ENCODE assay signal across 17 cellular contexts in genomic region chr9:73805853-73806458, GRCh38.
DNase-seq lines count a peak whose midpoint lies in the region; ATAC-seq, FAIRE-seq and TF ChIP-seq lines count a peak whose summit lies in the region.
"Had no signal": no experiment of that assay in that cellular context is flagged by ENCODE, and none has a peak within 500 bp of the region (broad histone marks: within the 10 kb centered on the region; RNA-seq: fewer than 3 reads in every experiment).

No MANE protein-coding gene starts in this region.

- H3K4me1 Mint-ChIP-seq in effector memory CD8-positive, alpha-beta T cell (ENCODE audit: low read depth in 2 of 2), result no peaks in the 10 kb centered on the region

- H3K79me2 ChIP-seq in DND-41 (ENCODE audit: insufficient read depth, low read length), result no peaks in the 10 kb centered on the region

- DNase-seq in DND-41, result no peak
- no peak for DNase-seq in adipocyte (ENCODE audit: low read depth)
- peak; percentile 22 for DNase-seq in fibroblast of peridontal ligament (ENCODE audit: extremely low read depth)
- no peak for DNase-seq in breast epithelium (ENCODE audit: low spot score in 2 of 2)
- no peak for DNase-seq in NOMO-1 (lab: John Stamatoyannopoulos, UW; ENCODE audit: unreplicated experiment in 2 of 2)
- no peak for DNase-seq in effector memory CD8-positive, alpha-beta T cell
- no peak for DNase-seq in kidney
- DNase-seq: AML-193; C1 segment of cervical spinal cord; Calu3; CD4-positive, alpha-beta T cell; DMS 273 treated with DMSO at 0.1 percent for 48 hours; GOT3; H9; IMR-90 had no signal

- H3K4me2 ChIP-seq in DND-41 (ENCODE audit: insufficient read depth, low read length), result peak overlapping the region; percentile 57
- H3K4me2 ChIP-seq: A549 had no signal

- H3K27ac Mint-ChIP-seq in effector memory CD8-positive, alpha-beta T cell, result no peak overlapping the region
- H3K27ac Mint-ChIP-seq: CD4-positive, alpha-beta T cell; H9 had no signal

- H3K9me3 Mint-ChIP-seq in effector memory CD8-positive, alpha-beta T cell, result peaks cover 6 to 7% of the 10 kb centered on the region in 2 donors
- H3K9me3 Mint-ChIP-seq: H9 had no signal

- no peaks in the 10 kb centered on the region for H3K27me3 Mint-ChIP-seq in effector memory CD8-positive, alpha-beta T cell
- H3K27me3 Mint-ChIP-seq: CD4-positive, alpha-beta T cell had no signal

- no peak for TF ChIP-seq POLR2A in breast epithelium (IDR thresholded peaks at IDR 0.05)

- intact Hi-C loops in breast epithelium (cut with DNase I; ENCODE audit: low total_unique reads), result no loop called here
- intact Hi-C loops in kidney (cut with DNase I), result no loop called here

- 0 out of 4 replicates have a peak overlapping the region, but pooled peaks of 1 of the 2 experiments have one; percentile 12 for H3K4me3 ChIP-seq in DND-41 (ENCODE audit: low read depth in 1 of 2, low read length in 2 of 2)
- peak overlapping the region; percentile 47 for H3K4me3 ChIP-seq in adipocyte (ENCODE audit: low read length)
- no peak overlapping the region for H3K4me3 ChIP-seq in breast epithelium
- H3K4me3 ChIP-seq in kidney (ENCODE audit: low read length in 2 of 2), result no peak overlapping the region
- H3K4me3 ChIP-seq: A549, GM12878 had no signal

- no peaks in the 10 kb centered on the region for H3K36me3 ChIP-seq in DND-41 (ENCODE audit: insufficient read depth, low read length)
- H3K36me3 ChIP-seq in adipocyte (ENCODE audit: control insufficient read depth, insufficient read depth, low read length, severe bottlenecking), result no peaks in the 10 kb centered on the region
- no peaks in the 10 kb centered on the region for H3K36me3 ChIP-seq in breast epithelium
- no peaks in the 10 kb centered on the region for H3K36me3 ChIP-seq in kidney (ENCODE audit: control insufficient read depth in 1 of 2, insufficient read depth in 2 of 2, low read length in 2 of 2)

- no peaks in the 10 kb centered on the region for H3K36me3 Mint-ChIP-seq in effector memory CD8-positive, alpha-beta T cell (ENCODE audit: insufficient read depth)

- H3K4me3 Mint-ChIP-seq in effector memory CD8-positive, alpha-beta T cell, result no peak overlapping the region
- H3K4me3 Mint-ChIP-seq: CD4-positive, alpha-beta T cell; H9 had no signal

- H3K9me3 ChIP-seq in DND-41 (ENCODE audit: insufficient read depth, low read length, severe bottlenecking), result no peaks in the 10 kb centered on the region
- H3K9me3 ChIP-seq in adipocyte (ENCODE audit: control insufficient read depth, low read length), result peaks cover 4% of the 10 kb centered on the region
- H3K9me3 ChIP-seq in breast epithelium, result no peaks in the 10 kb centered on the region
- no peaks in the 10 kb centered on the region for H3K9me3 ChIP-seq in kidney (ENCODE audit: control insufficient read depth in 1 of 2, low read length in 2 of 2)
- H3K9me3 ChIP-seq: A549 had no signal

- H3K9ac ChIP-seq in DND-41 (ENCODE audit: low read depth, low read length) (peak overlapping the region; percentile 25; the same call in 1 of the 2 replicates), adipocyte (ENCODE audit: low read length) (peak overlapping the region; percentile 41), kidney (ENCODE audit: low read length in 2 of 2) (no peak overlapping the region)

- no peak for FAIRE-seq in kidney (lab: Jason Lieb, UNC)
- FAIRE-seq: A549, GM12878 had no signal

- no peak for TF ChIP-seq CTCF in DND-41 (IDR thresholded peaks at IDR 0.05; ENCODE audit: borderline replicate concordance, extremely low read depth, low read length, poor library complexity, severe bottlenecking)
- TF ChIP-seq CTCF in breast epithelium (IDR thresholded peaks at IDR 0.05), result no peak
- TF ChIP-seq CTCF in kidney (IDR thresholded peaks at IDR 0.05; ENCODE audit: borderline replicate concordance, extremely low read depth, insufficient read depth), result no peak

- peak; percentile 68 for ATAC-seq in DND-41 (ENCODE audit: insufficient read depth, low read depth)
- ATAC-seq in effector memory CD8-positive, alpha-beta T cell (replicated peaks), result no peak
- ATAC-seq: A549, GM12878 had no signal

- H3K4me1 ChIP-seq in DND-41 (ENCODE audit: insufficient read depth, low read length) (peaks cover 18% of the 10 kb centered on the region), adipocyte (ENCODE audit: control insufficient read depth, insufficient read depth, low read length) (peaks cover 13% of the 10 kb centered on the region), breast epithelium (no peaks in the 10 kb centered on the region), kidney (ENCODE audit: control insufficient read depth in 1 of 2, insufficient read depth in 1 of 2, low read depth in 1 of 2, low read length in 2 of 2) (no peaks in the 10 kb centered on the region)
- H3K4me1 ChIP-seq: A549 had no signal

- H3K27me3 ChIP-seq in DND-41 (ENCODE audit: insufficient read depth, low read length, poor library complexity) (no peaks in the 10 kb centered on the region), adipocyte (replicated peaks; ENCODE audit: control insufficient read depth, insufficient read depth, low read length) (no peaks in the 10 kb centered on the region), breast epithelium (no peaks in the 10 kb centered on the region)

- no peaks in the 10 kb centered on the region for H4K20me1 ChIP-seq in DND-41 (ENCODE audit: insufficient read depth, low read length)

- H3K27ac ChIP-seq in DND-41 (ENCODE audit: low read length) (peak overlapping the region; percentile 67), breast epithelium (no peak overlapping the region), kidney (ENCODE audit: low read depth in 2 of 2, low read length in 2 of 2) (no peak overlapping the region)
- H3K27ac ChIP-seq: A549 had no signal

- peak overlapping the region; percentile 73 for H2AFZ ChIP-seq in DND-41 (ENCODE audit: low read depth, low read length)

Comparison
In these comparisons a context has a peak if more than half of its experiments do, and no peak if none do; other contexts are left out.
1. H3K9ac ChIP-seq: peak in DND-41 (single experiment) and adipocyte (single experiment); none in kidney (0 of 2).